ENCODE assay signal across 2 cellular contexts in genomic region chr2:26380281-26380680, GRCh38.
TF ChIP-seq lines count a peak whose summit lies in the region.

No MANE protein-coding gene starts in this region.

TF ChIP-seq in SK-N-SH, 30 proteins besides CTCF, POLR2A, EP300 and RAD21:
- no peak for TF ChIP-seq MXI1 (IDR thresholded peaks at IDR 0.05; ENCODE audit: low read depth, low read length)
- TF ChIP-seq USF2 (IDR thresholded peaks at IDR 0.05; ENCODE audit: borderline replicate concordance, low read depth, low read length), result no peak
- TF ChIP-seq NFIC (IDR thresholded peaks at IDR 0.05; ENCODE audit: borderline replicate concordance), result no peak
- no peak for TF ChIP-seq CHD2 (IDR thresholded peaks at IDR 0.05; ENCODE audit: low read length, partially characterized antibody)
- TF ChIP-seq REST (IDR thresholded peaks at IDR 0.05; ENCODE audit: low read depth, low read length), result no peak
- TF ChIP-seq GABPA (IDR thresholded peaks at IDR 0.05; ENCODE audit: low read depth), result no peak

TF ChIP-seq in H1, 55 proteins besides CTCF, POLR2A, EP300 and RAD21:
- TF ChIP-seq MAX (IDR thresholded peaks at IDR 0.05) (no peak), HDAC2 (IDR thresholded peaks at IDR 0.05; ENCODE audit: borderline replicate concordance in 1 of 2, low read depth in 2 of 2, low read length in 2 of 2) (no peak), RFX5 (IDR thresholded peaks at IDR 0.05; ENCODE audit: borderline replicate concordance, low read depth, low read length) (no peak), TEAD4 (IDR thresholded peaks at IDR 0.05; ENCODE audit: low read depth, low read length) (no peak), TCF12 (IDR thresholded peaks at IDR 0.05; ENCODE audit: low read depth, low read length) (no peak), NRF1 (IDR thresholded peaks at IDR 0.05; ENCODE audit: low read depth, low read length) (no peak), BCL11A (IDR thresholded peaks at IDR 0.05; ENCODE audit: low read depth in 2 of 2, low read length in 2 of 2) (no peak), RXRA (IDR thresholded peaks at IDR 0.05; ENCODE audit: insufficient read depth, low read depth, low read length) (no peak), RBBP5 (IDR thresholded peaks at IDR 0.05; ENCODE audit: borderline replicate concordance, low read depth, low read length) (no peak), ATF2 (IDR thresholded peaks at IDR 0.05; ENCODE audit: low read length) (no peak), NANOG (IDR thresholded peaks at IDR 0.05; ENCODE audit: insufficient read depth, low read depth, low read length, poor library complexity, severe bottlenecking) (no peak), TAF1 (IDR thresholded peaks at IDR 0.05; ENCODE audit: low read depth, low read length) (no peak), JUN (IDR thresholded peaks at IDR 0.05; ENCODE audit: low read depth, low read length) (no peak), KDM1A (IDR thresholded peaks at IDR 0.05; ENCODE audit: borderline replicate concordance, low read length) (no peak), EGR1 (IDR thresholded peaks at IDR 0.05; ENCODE audit: borderline replicate concordance, low read depth, low read length) (no peak)
